10 cellular contexts compared by ENCODE assay signal in genomic region chr3:125140011-125140813, GRCh38.
DNase-seq lines count a peak whose midpoint lies in the region; ATAC-seq, FAIRE-seq and TF ChIP-seq lines count a peak whose summit lies in the region.
"Had no signal": no experiment of that assay in that cellular context is flagged by ENCODE, and none has a peak within 500 bp of the region (broad histone marks: within the 10 kb centered on the region; RNA-seq: fewer than 3 reads in every experiment).

No MANE protein-coding gene starts in this region.

- intact Hi-C loops in heart left ventricle (cut with DNase I) = loop anchor here in 8 of 10 donors (2.0 to 10.0 kb wide), 7 partner anchors 75 to 143 kb away; partner anchors contain the start of gene HEG1 (in 2 of the 8)
- intact Hi-C loops in PC-3 (cut with micrococcal nuclease) = no loop called here

- H3K79me2 ChIP-seq in PC-3 (ENCODE audit: low read length) = no peaks in the 10 kb centered on the region

- H3K27ac Mint-ChIP-seq in activated naive CD8-positive, alpha-beta T cell treated with anti-CD3 and anti-CD28 coated beads, Interleukin-2, amount 50 U/mL, for 24 hours = peak overlapping the region; percentile 84
- H3K27ac Mint-ChIP-seq in stimulated activated naive CD8-positive, alpha-beta T cell treated with anti-CD3 and anti-CD28 coated beads, Interleukin-15, amount 100 ng/mL, for 72 hours = peak overlapping the region; percentile 14 to 88
- no peak overlapping the region for H3K27ac Mint-ChIP-seq in progenitor cell of endocrine pancreas
- H3K27ac Mint-ChIP-seq: stimulated activated naive B cell treated with anti-CD40 and anti-IgM and Interleukin-4, amounts not matched to agents 10 μg/mL and 1 μg/mL and 100 μg/mL, for 72 hours had no signal

- no peak overlapping the region for H3K9ac ChIP-seq in PC-3 (ENCODE audit: low read length)

- H4K20me1 ChIP-seq in PC-3 (ENCODE audit: low read length) = no peaks in the 10 kb centered on the region

- no peak for DNase-seq in H54 (ENCODE audit: insufficient read length, low spot score)
- no peak for DNase-seq in activated naive CD8-positive, alpha-beta T cell treated with anti-CD3 and anti-CD28 coated beads, Interleukin-2, amount 50 U/mL, for 24 hours
- peak in 2 of 5 donors; percentile 17 to 20 for DNase-seq in heart left ventricle
- DNase-seq in stimulated activated naive CD8-positive, alpha-beta T cell treated with anti-CD3 and anti-CD28 coated beads, Interleukin-15, amount 100 ng/mL, for 72 hours = no peak
- DNase-seq in PC-3 = no peak
- DNase-seq in progenitor cell of endocrine pancreas (ENCODE audit: low spot score, unreplicated experiment) = no peak
- DNase-seq: activated CD4-positive, alpha-beta T cell treated with anti-CD3 and anti-CD28 coated beads for 48 hours; stimulated activated naive B cell treated with anti-CD40 and anti-IgM and Interleukin-4, amounts not matched to agents 10 μg/mL and 1 μg/mL and 100 μg/mL, for 72 hours had no signal

- peaks cover 51% of the 10 kb centered on the region for H3K27me3 Mint-ChIP-seq in activated naive CD8-positive, alpha-beta T cell treated with anti-CD3 and anti-CD28 coated beads, Interleukin-2, amount 50 U/mL, for 24 hours
- H3K27me3 Mint-ChIP-seq in stimulated activated naive CD8-positive, alpha-beta T cell treated with anti-CD3 and anti-CD28 coated beads, Interleukin-15, amount 100 ng/mL, for 72 hours = peaks cover 70% of the 10 kb centered on the region
- H3K27me3 Mint-ChIP-seq in progenitor cell of endocrine pancreas = peaks cover 29% of the 10 kb centered on the region

- H3K4me1 ChIP-seq in heart left ventricle (peaks cover 10 to 63% (median 51%) of the 10 kb centered on the region in 12 donors), PC-3 (ENCODE audit: insufficient read depth, low read length) (peaks cover 6% of the 10 kb centered on the region; the same call in 1 of the 2 replicates)

- TF ChIP-seq POLR2A in H54 (IDR thresholded peaks at IDR 0.05; ENCODE audit: low read depth, low read length) (0 out of 2 replicates have a peak, but pooled peaks have one; percentile 7), heart left ventricle (IDR thresholded peaks at IDR 0.05) (no peak)

- H3K9me3 ChIP-seq in heart left ventricle (no peaks in the 10 kb centered on the region), PC-3 (ENCODE audit: low read length) (no peaks in the 10 kb centered on the region)

- no peaks in the 10 kb centered on the region for H3K9me2 ChIP-seq in PC-3 (replicated peaks; ENCODE audit: low read length)

- H3K27me3 ChIP-seq in heart left ventricle (no peaks in the 10 kb centered on the region), PC-3 (ENCODE audit: low read length) (no peaks in the 10 kb centered on the region)

- no peak for TF ChIP-seq CTCF in heart left ventricle (IDR thresholded peaks at IDR 0.05)
- no peak for TF ChIP-seq CTCF in PC-3 (conservative IDR thresholded peaks at IDR 0.05; ENCODE audit: low read depth, low read length)
- TF ChIP-seq CTCF in progenitor cell of endocrine pancreas (IDR thresholded peaks at IDR 0.05; ENCODE audit: unreplicated experiment) = no peak

- no peak overlapping the region for H2AFZ ChIP-seq in PC-3 (ENCODE audit: low read length)

- H3K4me2 ChIP-seq in PC-3 (ENCODE audit: low read length) = no peak overlapping the region

- POLR2A ChIA-PET in PC-3 (lab: Charles Lee; ENCODE audit: unreplicated experiment) = no interaction called here

- H3K4me3 ChIP-seq in heart left ventricle = no peak overlapping the region
- no peak overlapping the region for H3K4me3 ChIP-seq in PC-3 (ENCODE audit: low read length)

- BruUV-seq in PC-3 (replicated peaks; lab: Mats Ljungman, UMichigan) = no TSS peak

- CTCF ChIA-PET in PC-3 (lab: Charles Lee) = no interaction called here

- H3K4me3 Mint-ChIP-seq in activated naive CD8-positive, alpha-beta T cell treated with anti-CD3 and anti-CD28 coated beads, Interleukin-2, amount 50 U/mL, for 24 hours = no peak overlapping the region
- H3K4me3 Mint-ChIP-seq in stimulated activated naive CD8-positive, alpha-beta T cell treated with anti-CD3 and anti-CD28 coated beads, Interleukin-15, amount 100 ng/mL, for 72 hours = peak overlapping the region; percentile 88
- H3K4me3 Mint-ChIP-seq in progenitor cell of endocrine pancreas (ENCODE audit: low read depth) = no peak overlapping the region

- H3F3A ChIP-seq in PC-3 (ENCODE audit: low read length, unreplicated experiment) = no peaks in the 10 kb centered on the region

- H3K4me1 Mint-ChIP-seq in activated naive CD8-positive, alpha-beta T cell treated with anti-CD3 and anti-CD28 coated beads, Interleukin-2, amount 50 U/mL, for 24 hours = peaks cover 47% of the 10 kb centered on the region
- peaks cover 73% of the 10 kb centered on the region for H3K4me1 Mint-ChIP-seq in stimulated activated naive CD8-positive, alpha-beta T cell treated with anti-CD3 and anti-CD28 coated beads, Interleukin-15, amount 100 ng/mL, for 72 hours
- H3K4me1 Mint-ChIP-seq in progenitor cell of endocrine pancreas (ENCODE audit: low read depth) = peaks cover 1% of the 10 kb centered on the region

- ATAC-seq in activated naive CD8-positive, alpha-beta T cell treated with anti-CD3 and anti-CD28 coated beads, Interleukin-2, amount 50 U/mL, for 24 hours = no peak
- ATAC-seq in heart left ventricle (peak; percentile 8 to 55 (median 51)), HG03108 (IDR thresholded peaks at IDR 0.05; ENCODE audit: unreplicated experiment) (no peak), PC-3 (no peak), GM18519 (IDR thresholded peaks at IDR 0.05; ENCODE audit: low FRiP score, unreplicated experiment) (no peak)
- ATAC-seq in stimulated activated naive CD8-positive, alpha-beta T cell treated with anti-CD3 and anti-CD28 coated beads, Interleukin-15, amount 100 ng/mL, for 72 hours = no peak

- FAIRE-seq in H54 (lab: Jason Lieb, UNC) = no peak

- peak overlapping the region in 10 of 12 donors; percentile 46 to 96 (median 84) for H3K27ac ChIP-seq in heart left ventricle
- no peak overlapping the region for H3K27ac ChIP-seq in PC-3 (ENCODE audit: low read length)

- WGBS in heart left ventricle, 4 donors = 54 to 80% (median 71%) methylated on average over 12 of the region's 12 CpGs

- H3K9me3 Mint-ChIP-seq in activated naive CD8-positive, alpha-beta T cell treated with anti-CD3 and anti-CD28 coated beads, Interleukin-2, amount 50 U/mL, for 24 hours = peaks cover 3% of the 10 kb centered on the region
- peaks cover 6 to 7% of the 10 kb centered on the region in 2 donors for H3K9me3 Mint-ChIP-seq in stimulated activated naive CD8-positive, alpha-beta T cell treated with anti-CD3 and anti-CD28 coated beads, Interleukin-15, amount 100 ng/mL, for 72 hours
- no peaks in the 10 kb centered on the region for H3K9me3 Mint-ChIP-seq in progenitor cell of endocrine pancreas (ENCODE audit: low read depth)
- H3K9me3 Mint-ChIP-seq: stimulated activated naive B cell treated with anti-CD40 and anti-IgM and Interleukin-4, amounts not matched to agents 10 μg/mL and 1 μg/mL and 100 μg/mL, for 72 hours had no signal

- H3K36me3 ChIP-seq in heart left ventricle (no peaks in the 10 kb centered on the region), PC-3 (ENCODE audit: low read depth, low read length) (no peaks in the 10 kb centered on the region)

- peaks cover 4% of the 10 kb centered on the region for H3K36me3 Mint-ChIP-seq in activated naive CD8-positive, alpha-beta T cell treated with anti-CD3 and anti-CD28 coated beads, Interleukin-2, amount 50 U/mL, for 24 hours (ENCODE audit: low read depth)
- no peaks in the 10 kb centered on the region for H3K36me3 Mint-ChIP-seq in progenitor cell of endocrine pancreas (ENCODE audit: insufficient read depth)

Comparison
In these comparisons a context has a peak if more than half of its experiments do, and no peak if none do; other contexts are left out.
1. ATAC-seq: peak in heart left ventricle (4 of 4); none in activated naive CD8-positive, alpha-beta T cell treated with anti-CD3 and anti-CD28 coated beads, Interleukin-2, amount 50 U/mL, for 24 hours (single experiment), stimulated activated naive CD8-positive, alpha-beta T cell treated with anti-CD3 and anti-CD28 coated beads, Interleukin-15, amount 100 ng/mL, for 72 hours (single experiment), HG03108 (single experiment), PC-3 (single experiment) and GM18519 (single experiment).
2. H3K4me3 Mint-ChIP-seq: peak in stimulated activated naive CD8-positive, alpha-beta T cell treated with anti-CD3 and anti-CD28 coated beads, Interleukin-15, amount 100 ng/mL, for 72 hours (2 of 2); none in activated naive CD8-positive, alpha-beta T cell treated with anti-CD3 and anti-CD28 coated beads, Interleukin-2, amount 50 U/mL, for 24 hours (single experiment) and progenitor cell of endocrine pancreas (single experiment).